Comparison of ENCODE assay signal across 8 cellular contexts in the genomic region with DNA sequence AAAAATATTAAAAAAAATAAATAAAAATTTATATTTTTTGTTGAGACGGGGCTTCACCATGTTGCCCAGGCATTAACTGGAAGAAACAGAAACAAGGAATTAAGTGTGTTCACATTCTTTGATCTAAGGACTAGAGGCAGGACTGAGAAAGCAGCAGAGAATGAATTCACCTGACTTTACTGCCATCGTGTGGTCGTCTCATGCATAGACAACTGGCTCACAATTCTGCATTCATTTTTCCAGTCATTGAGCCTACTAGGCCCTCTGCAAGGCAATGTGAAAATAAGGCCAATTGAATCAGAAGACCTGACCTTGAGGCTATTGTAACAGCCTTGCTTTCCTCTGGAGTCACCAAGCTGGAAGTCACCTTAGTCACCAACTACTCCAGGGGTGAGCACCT. TPM values are rescaled to one million over a fixed set of nuclear protein-coding genes. Genes with fewer than 3 reads are reported as not detected.
DNase-seq lines count a peak whose midpoint lies in the region; ATAC-seq and TF ChIP-seq lines count a peak whose summit lies in the region.

No MANE protein-coding gene starts in this region.

- no peaks in the 10 kb centered on the region for H3K9me3 ChIP-seq in psoas muscle

- H3K4me1 ChIP-seq in psoas muscle, result no peaks in the 10 kb centered on the region

- peak; percentile 26 for ATAC-seq in HG03565 (IDR thresholded peaks at IDR 0.05; ENCODE audit: unreplicated experiment)
- peak; percentile 54 to 74 for ATAC-seq in left cardiac atrium
- ATAC-seq in psoas muscle, result peak; percentile 75 to 89 (median 82)

- intact Hi-C loops in left cardiac atrium (cut with DNase I) (loop anchor here in 1 of 2 donors (10.0 kb wide), 1 partner anchor 768 kb away; a partner anchor contains a TSS), psoas muscle (cut with DNase I) (loop anchor here (5.0 kb wide), 1 partner anchor 775 kb away; no protein-coding TSS in a partner anchor)

- H3K4me3 ChIP-seq in psoas muscle, result no peak overlapping the region

- TF ChIP-seq CTCF in psoas muscle (IDR thresholded peaks at IDR 0.05), result peak; percentile 75

- H3K27me3 ChIP-seq in psoas muscle (ENCODE audit: insufficient read depth in 3 of 3, low read length in 2 of 3), result no peaks in the 10 kb centered on the region

- WGBS in psoas muscle, 3 donors, result 0 to 2% (median 0%) methylated on average over 3 of the region's 3 CpGs

- no peak overlapping the region for H3K27ac ChIP-seq in psoas muscle

- DNase-seq in A172 (ENCODE audit: low spot score), result peak; percentile 32
- peak; percentile 42 for DNase-seq in GM04504 (ENCODE audit: low read depth)
- peak; percentile 37 for DNase-seq in NCI-H774 (lab: John Stamatoyannopoulos, UW)
- peak in 33 of 56 donors; percentile 0 to 49 (median 2) for DNase-seq in amygdala (lab: John Stamatoyannopoulos, UW)
- DNase-seq in left cardiac atrium, result peak; percentile 18
- no peak for DNase-seq in psoas muscle
- DNase-seq in activated CD8-positive, alpha-beta memory T cell treated with anti-CD3 and anti-CD28 coated beads, Interleukin-2, amount 50 U/mL, for 4 hours, result no peak

- H3K36me3 ChIP-seq in psoas muscle (ENCODE audit: insufficient read depth in 1 of 2, low read depth in 1 of 2), result no peaks in the 10 kb centered on the region

RNA-seq across cellular contexts. Expression of a gene that starts 37.4 kb away (rescaled TPM):
- total RNA-seq in A172 (2014; rRNA removed; shearing (Covaris generic)), result not detected in 2 replicates
- total RNA-seq in left cardiac atrium (under 1 TPM; 0.47 to 0.52 TPM), psoas muscle (under 1 TPM in 3 of 4 donors, not detected in 1; 0.21 to 0.92 (median 0.30) TPM)
- under 1 TPM; 0.12 to 0.21 (median 0.13) TPM for polyA plus RNA-seq in psoas muscle

Comparison
In these comparisons a context has a peak if more than half of its experiments do, and no peak if none do; other contexts are left out.
1. DNase-seq: peak in A172 (single experiment), GM04504 (single experiment), NCI-H774 (single experiment), amygdala (33 of 56) and left cardiac atrium (single experiment); none in psoas muscle (0 of 2) and activated CD8-positive, alpha-beta memory T cell treated with anti-CD3 and anti-CD28 coated beads, Interleukin-2, amount 50 U/mL, for 4 hours (single experiment).
2. ATAC-seq: peak in every context shown above with its lines; median percentile 82 in psoas muscle; 64 in left cardiac atrium; 26 in HG03565.